8 cellular contexts compared by ENCODE assay signal in the genomic region with DNA sequence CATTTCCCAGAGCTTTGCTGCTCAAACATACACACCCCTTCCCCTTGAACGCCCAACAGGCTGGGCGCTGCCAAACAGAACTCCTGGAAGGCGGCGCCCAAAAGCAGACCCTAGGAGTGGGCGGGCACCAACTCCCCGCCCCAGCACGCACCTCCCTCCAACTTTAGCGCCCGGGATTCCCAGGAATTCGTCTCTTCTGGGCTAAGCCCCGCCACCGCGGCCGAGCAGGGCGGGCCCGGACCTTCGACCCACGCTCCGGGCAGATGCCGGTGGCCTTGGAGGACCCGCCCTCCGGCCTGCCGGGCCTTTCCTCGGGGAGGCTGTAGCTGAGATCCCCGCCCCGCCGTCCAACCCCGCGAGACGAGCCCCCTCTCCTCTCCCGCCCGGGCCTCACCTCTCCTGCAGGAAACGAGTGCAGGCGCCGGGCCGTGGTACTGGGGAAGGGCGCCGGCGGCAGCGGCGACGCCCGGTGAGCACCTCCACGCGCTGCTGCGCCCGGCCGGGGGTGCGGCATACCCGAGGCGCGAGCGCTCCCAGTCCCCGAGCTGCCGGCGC. TPM values are rescaled to one million over a fixed set of nuclear protein-coding genes. Genes with fewer than 3 reads are reported as not detected.
A peak's percentile ranks its signal among the peaks of the same experiment; 100 is the strongest.
DNase-seq lines count a peak whose midpoint lies in the region; FAIRE-seq and TF ChIP-seq lines count a peak whose summit lies in the region.

No MANE protein-coding gene starts in this region.

- no peak for FAIRE-seq in kidney (lab: Jason Lieb, UNC)

- H3K27ac Mint-ChIP-seq in chondrocyte (ENCODE audit: unreplicated experiment), result peak overlapping the region; percentile 93

- peak overlapping the region; percentile 95 for H3K4me3 Mint-ChIP-seq in chondrocyte (ENCODE audit: unreplicated experiment)

- H3F3A ChIP-seq in SK-N-SH (replicated peaks; ENCODE audit: insufficient read depth), result peaks cover 7% of the 10 kb centered on the region

- H3K4me1 Mint-ChIP-seq in chondrocyte (ENCODE audit: low read depth), result peaks cover 40% of the 10 kb centered on the region

- no peaks in the 10 kb centered on the region for H3K27me3 ChIP-seq in MG63
- no peaks in the 10 kb centered on the region for H3K27me3 ChIP-seq in SK-N-SH (ENCODE audit: insufficient read depth)
- H3K27me3 ChIP-seq in spleen (replicated peaks in 1 of 7), result no peaks in the 10 kb centered on the region

- H3K9me3 Mint-ChIP-seq in chondrocyte (ENCODE audit: low read depth), result no peaks in the 10 kb centered on the region

- H3K9me3 ChIP-seq in HEK293 (ENCODE audit: control insufficient read depth, insufficient read depth, low read depth, low read length) (no peaks in the 10 kb centered on the region), MG63 (no peaks in the 10 kb centered on the region), SK-N-SH (no peaks in the 10 kb centered on the region), kidney (ENCODE audit: control insufficient read depth in 1 of 2, low read length in 2 of 2) (no peaks in the 10 kb centered on the region), spleen (no peaks in the 10 kb centered on the region)

- H3K36me3 Mint-ChIP-seq in chondrocyte (ENCODE audit: low read depth), result peaks cover 1% of the 10 kb centered on the region

- H3K4me2 ChIP-seq in SK-N-SH, result peak overlapping the region; percentile 86

- WGBS in SK-N-SH (ENCODE audit: low lambda C conversion rate), result 4% methylated on average over 7 of the region's 56 CpGs
- 0 to 1% (median 1%) methylated on average over 30 to 56 of the region's 56 CpGs for WGBS in spleen, 5 donors

- H3K4me3 ChIP-seq in HEK293 (ENCODE audit: low read depth, low read length) (peak overlapping the region; percentile 66), MG63 (peak overlapping the region; percentile 95), SK-N-SH (ENCODE audit: low read depth in 2 of 2, low read length in 1 of 2) (peak overlapping the region; percentile 84 to 90), kidney (ENCODE audit: low read length in 2 of 2) (peak overlapping the region; percentile 73 to 75), spleen (peak overlapping the region; percentile 67 to 93 (median 85))

- H4K20me1 ChIP-seq in SK-N-SH (ENCODE audit: insufficient read depth), result peaks cover 3% of the 10 kb centered on the region; the same call in 1 of the 2 replicates

- peak overlapping the region; percentile 87 for H3K9ac ChIP-seq in SK-N-SH
- peak overlapping the region; percentile 63 to 71 for H3K9ac ChIP-seq in kidney (ENCODE audit: low read length in 2 of 2)

- intact Hi-C loops in kidney (cut with DNase I) (no loop called here), spleen (cut with DNase I; ENCODE audit: low total_unique reads) (no loop called here)

- peaks cover 5% of the 10 kb centered on the region; the same call in 1 of the 2 replicates for H3K4me1 ChIP-seq in HEK293 (ENCODE audit: control insufficient read depth, insufficient read depth, low read length)
- H3K4me1 ChIP-seq in SK-N-SH (ENCODE audit: control insufficient read depth in 1 of 2, insufficient read depth in 2 of 2, low read depth in 1 of 2, low read length in 1 of 2), result peaks cover 7 to 26% of the 10 kb centered on the region in 2 experiments; a peak in 3 of 4 replicates
- H3K4me1 ChIP-seq in kidney (ENCODE audit: control insufficient read depth in 1 of 2, insufficient read depth in 1 of 2, low read depth in 1 of 2, low read length in 2 of 2), result peaks cover 21 to 33% of the 10 kb centered on the region in 2 donors
- peaks cover 25 to 48% (median 39%) of the 10 kb centered on the region in 6 donors for H3K4me1 ChIP-seq in spleen

- no peaks in the 10 kb centered on the region for H3K9me2 ChIP-seq in SK-N-SH

- CTCF ChIA-PET in HEK293 (lab: Yijun Ruan, JAX), result interaction anchor here (1.0 to 7.6 kb wide), 3 partner anchors 8 to 60 kb away, joined by 3 to 56 read pairs (median 5); no protein-coding TSS in a partner anchor
- CTCF ChIA-PET in SK-N-SH (lab: Yijun Ruan, JAX), result interaction anchor here (0.8 to 0.9 kb wide), 2 partner anchors 18 to 199 kb away, joined by 3 to 5 read pairs; a partner anchor contains a TSS

- no peak for TF ChIP-seq POLR2A in spleen (IDR thresholded peaks at IDR 0.05)

- DNase-seq in stimulated activated CD8-positive, alpha-beta memory T cell treated with anti-CD3 and anti-CD28 coated beads, Interleukin-2, amount 100 ng/mL, for 48 hours (ENCODE audit: low read depth in 2 of 2), result peak; percentile 7 to 8
- no peak for DNase-seq in stimulated activated CD8-positive, alpha-beta memory T cell treated with anti-CD3 and anti-CD28 coated beads, Interleukin-4, amount 100 ng/mL, for 48 hours
- DNase-seq in MG63, result peak; percentile 89
- DNase-seq in SK-N-SH, result peak; percentile 86
- DNase-seq in chondrocyte (ENCODE audit: low spot score), result peak; percentile 94
- peak; percentile 91 for DNase-seq in kidney
- DNase-seq in spleen, result no peak

- no peak for TF ChIP-seq RAD21 in SK-N-SH (IDR thresholded peaks at IDR 0.05; ENCODE audit: low read length)

- no peak for TF ChIP-seq EP300 in SK-N-SH (IDR thresholded peaks at IDR 0.05; ENCODE audit: borderline replicate concordance in 1 of 2, low read depth in 1 of 2, low read length in 1 of 2)

- peak overlapping the region; percentile 91 for H3K27ac ChIP-seq in HEK293 (ENCODE audit: extremely low read depth, low read depth, low read length)
- H3K27ac ChIP-seq in SK-N-SH (ENCODE audit: low read depth in 2 of 2, low read length in 1 of 2), result peak overlapping the region; percentile 81 to 95
- H3K27ac ChIP-seq in kidney (ENCODE audit: low read depth in 2 of 2, low read length in 2 of 2), result peak overlapping the region; percentile 94
- peak overlapping the region; percentile 88 to 97 (median 95) for H3K27ac ChIP-seq in spleen

- peaks cover 44% of the 10 kb centered on the region for H3K79me2 ChIP-seq in SK-N-SH (ENCODE audit: insufficient read depth)

- TF ChIP-seq CTCF in HEK293 (tag by site-specific recombination; IDR thresholded peaks at IDR 0.05) (no peak), SK-N-SH (IDR thresholded peaks at IDR 0.05) (no peak), chondrocyte (IDR thresholded peaks at IDR 0.05) (no peak), kidney (IDR thresholded peaks at IDR 0.05; ENCODE audit: borderline replicate concordance, extremely low read depth, insufficient read depth) (no peak), spleen (IDR thresholded peaks at IDR 0.05 in 8 of 11, conservative IDR thresholded peaks at IDR 0.05 in 3 of 11) (no peak)

- H2AFZ ChIP-seq in SK-N-SH (ENCODE audit: low read depth), result peak overlapping the region; percentile 83

- peaks cover 0 to 2% of the 10 kb centered on the region in 2 experiments; a peak in 2 of 3 replicates for H3K36me3 ChIP-seq in HEK293 (ENCODE audit: control insufficient read depth in 2 of 2, insufficient read depth in 1 of 2, low read length in 2 of 2)
- peaks cover 4% of the 10 kb centered on the region; the same call in 1 of the 2 replicates for H3K36me3 ChIP-seq in MG63
- H3K36me3 ChIP-seq in SK-N-SH (replicated peaks in 1 of 2; ENCODE audit: control insufficient read depth in 1 of 2, insufficient read depth in 2 of 2, low read length in 1 of 2), result peaks cover 0 to 2% of the 10 kb centered on the region in 2 experiments
- H3K36me3 ChIP-seq in kidney (ENCODE audit: control insufficient read depth in 1 of 2, insufficient read depth in 2 of 2, low read length in 2 of 2), result no peaks in the 10 kb centered on the region
- H3K36me3 ChIP-seq in spleen, result no peaks in the 10 kb centered on the region

- no peaks in the 10 kb centered on the region for H3K27me3 Mint-ChIP-seq in chondrocyte (ENCODE audit: low read depth)

- POLR2A ChIA-PET in HEK293 (lab: Yijun Ruan, JAX), result interaction anchor here (0.7 to 1.8 kb wide), 6 partner anchors 10 to 198 kb away, joined by 3 to 6 read pairs (median 4); a partner anchor contains a TSS
- POLR2A ChIA-PET in SK-N-SH (lab: Yijun Ruan, JAX), result interaction anchor here (1.1 to 1.3 kb wide), 2 partner anchors 13 to 47 kb away, joined by 3 to 6 read pairs; no protein-coding TSS in a partner anchor

TF ChIP-seq in HEK293, 187 proteins besides CTCF, POLR2A, EP300 and RAD21 (continues in another document):
- peak; percentile 54; the same call in 1 of the 2 replicates for TF ChIP-seq KLF8 (tag by site-specific recombination; IDR thresholded peaks at IDR 0.05)
- TF ChIP-seq, protein P1, sequence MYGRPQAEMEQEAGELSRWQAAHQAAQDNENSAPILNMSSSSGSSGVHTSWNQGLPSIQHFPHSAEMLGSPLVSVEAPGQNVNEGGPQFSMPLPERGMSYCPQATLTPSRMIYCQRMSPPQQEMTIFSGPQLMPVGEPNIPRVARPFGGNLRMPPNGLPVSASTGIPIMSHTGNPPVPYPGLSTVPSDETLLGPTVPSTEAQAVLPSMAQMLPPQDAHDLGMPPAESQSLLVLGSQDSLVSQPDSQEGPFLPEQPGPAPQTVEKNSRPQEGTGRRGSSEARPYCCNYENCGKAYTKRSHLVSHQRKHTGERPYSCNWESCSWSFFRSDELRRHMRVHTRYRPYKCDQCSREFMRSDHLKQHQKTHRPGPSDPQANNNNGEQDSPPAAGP (tag by site-specific recombination; IDR thresholded peaks at IDR 0.05), result 0 out of 2 replicates have a peak, but pooled peaks have one; percentile 12
- no peak for TF ChIP-seq OSR2 (tag by site-specific recombination; IDR thresholded peaks at IDR 0.05)
- TF ChIP-seq KLF7 (tag by site-specific recombination; IDR thresholded peaks at IDR 0.05; ENCODE audit: borderline replicate concordance), result peak; percentile 62; the same call in 1 of the 2 replicates

TF ChIP-seq in SK-N-SH, 30 proteins besides CTCF, POLR2A, EP300 and RAD21 (continues in another document):
- no peak for TF ChIP-seq ELF1 (IDR thresholded peaks at IDR 0.05)
- no peak for TF ChIP-seq RCOR1 (IDR thresholded peaks at IDR 0.05; ENCODE audit: low read length)

RNA-seq across cellular contexts. Expression of a gene that starts 0.7 kb away (rescaled TPM):
- 32.5 and 51.5 TPM in 2 replicates for total RNA-seq in MG63 (2014; rRNA removed; shearing (Covaris generic); ENCODE audit: low replicate concordance)
- 8.3 and 8.6 TPM in 2 replicates for polyA plus RNA-seq in SK-N-SH (2012; rRNA removed)
- polyA plus RNA-seq in SK-N-SH (2012; cell fraction: cytosol; rRNA removed), result 13.4 and 14.3 TPM in 2 replicates
- 3.0 and 5.1 TPM in 2 replicates for polyA plus RNA-seq in SK-N-SH (2012; cell fraction: nucleus; rRNA removed)
- total RNA-seq in chondrocyte, result 18.8 to 31.7 TPM (median 28.7 TPM) in 3 replicates
- total RNA-seq in kidney, result 24.1 TPM
- polyA plus RNA-seq in kidney (ENCODE audit: insufficient read depth, low read depth, low replicate concordance), result 39.8 TPM
- 10 to 100 TPM in 6 of 7 donors, 1 to 10 TPM in 1; 9.2 to 22.4 (median 14.7) TPM for total RNA-seq in spleen
- polyA plus RNA-seq in spleen, result 10 to 100 TPM; 10.2 to 11.7 (median 11.0) TPM

Comparison
In these comparisons a context has a peak if more than half of its experiments do, and no peak if none do; other contexts are left out.
1. DNase-seq: peak in stimulated activated CD8-positive, alpha-beta memory T cell treated with anti-CD3 and anti-CD28 coated beads, Interleukin-2, amount 100 ng/mL, for 48 hours (2 of 2), MG63 (single experiment), SK-N-SH (single experiment), chondrocyte (single experiment) and kidney (single experiment); none in stimulated activated CD8-positive, alpha-beta memory T cell treated with anti-CD3 and anti-CD28 coated beads, Interleukin-4, amount 100 ng/mL, for 48 hours (single experiment) and spleen (single experiment).
2. Peak in every context shown above with its lines, with median percentiles within 50 percentile points of each other: H3K27ac ChIP-seq and H3K4me3 ChIP-seq.